Comparison of ENCODE assay signal across 17 cellular contexts in genomic region chr17:57735230-57735629, GRCh38. TPM values are rescaled to one million over a fixed set of nuclear protein-coding genes. Genes with fewer than 3 reads are reported as not detected.
DNase-seq lines count a peak whose midpoint lies in the region; ATAC-seq and TF ChIP-seq lines count a peak whose summit lies in the region.
"Had no signal": no experiment of that assay in that cellular context is flagged by ENCODE, and none has a peak within 500 bp of the region (broad histone marks: within the 10 kb centered on the region; RNA-seq: fewer than 3 reads in every experiment).

No MANE protein-coding gene starts in this region.

- H3K27ac Mint-ChIP-seq in stimulated activated memory B cell treated with anti-CD40 and anti-IgM and Interleukin-4, amounts not matched to agents 10 μg/mL and 1 μg/mL and 100 μg/mL, for 72 hours, result peak overlapping the region; percentile 49

- DNase-seq in OCI-LY7 (ENCODE audit: low spot score) (peak; percentile 69), ovary (no peak)
- DNase-seq in stimulated activated CD4-positive, alpha-beta T cell treated with anti-CD3 and anti-CD28 coated beads, Interleukin-4, amount 100 ng/mL, for 1 hour, result no peak
- DNase-seq: GDM1, GOT3, HCEC 1CT, NCI-H1092 treated with DMSO at 0.1 percent for 48 hours, NCI-H510A, T-helper 1 cell had no signal

- H3K4me1 Mint-ChIP-seq in stimulated activated memory B cell treated with anti-CD40 and anti-IgM and Interleukin-4, amounts not matched to agents 10 μg/mL and 1 μg/mL and 100 μg/mL, for 72 hours, result peaks cover 24% of the 10 kb centered on the region

- H3K4me3 Mint-ChIP-seq in stimulated activated memory B cell treated with anti-CD40 and anti-IgM and Interleukin-4, amounts not matched to agents 10 μg/mL and 1 μg/mL and 100 μg/mL, for 72 hours, result no peak overlapping the region

- H3K4me1 ChIP-seq in BLaER1 treated with 17β-estradiol and CSF1 and Interleukin-3, amounts not matched to agents 10 nM and 100 nM, result peaks cover 0 to 67% (median 47%) of the 10 kb centered on the region in 10 experiments; a peak in 15 of 20 replicates
- H3K4me1 ChIP-seq in OCI-LY7 (ENCODE audit: insufficient read depth, low read length, poor library complexity, severe bottlenecking) (peaks cover 21% of the 10 kb centered on the region), ovary (ENCODE audit: insufficient read depth) (peaks cover 2% of the 10 kb centered on the region)

- no peak overlapping the region for H3K4me3 ChIP-seq in BLaER1 treated with 17β-estradiol and CSF1 and Interleukin-3, amounts not matched to agents 10 nM and 100 nM
- H3K4me3 ChIP-seq in OCI-LY7 (ENCODE audit: low read depth, low read length, poor library complexity, severe bottlenecking) (peak overlapping the region; percentile 10), ovary (no peak overlapping the region)
- H3K4me3 ChIP-seq: SJCRH30 had no signal

- no peaks in the 10 kb centered on the region for H3K79me2 ChIP-seq in OCI-LY7 (ENCODE audit: insufficient read depth, low read depth, low read length)

- TF ChIP-seq CTCF in OCI-LY7 (conservative IDR thresholded peaks at IDR 0.05; ENCODE audit: low read length) (no peak), ovary (IDR thresholded peaks at IDR 0.05) (no peak)

- H3K9me2 ChIP-seq in OCI-LY7 (ENCODE audit: insufficient read depth, low read length), result no peaks in the 10 kb centered on the region

- H3K9me3 ChIP-seq in BLaER1 treated with 17β-estradiol and CSF1 and Interleukin-3, amounts not matched to agents 10 nM and 100 nM (replicated peaks in 1 of 11), result peaks cover 0 to 13% (median 8%) of the 10 kb centered on the region in 11 experiments; a peak in 16 of 22 replicates
- H3K9me3 ChIP-seq in OCI-LY7 (ENCODE audit: low read length) (no peaks in the 10 kb centered on the region), ovary (no peaks in the 10 kb centered on the region)
- H3K9me3 ChIP-seq: SJCRH30 had no signal

- H3K4me2 ChIP-seq in BLaER1 treated with 17β-estradiol and CSF1 and Interleukin-3, amounts not matched to agents 10 nM and 100 nM, result peak overlapping the region in 6 of 11 experiments; percentile 19 to 53 (median 36); a peak in 11 of 22 replicates
- H3K4me2 ChIP-seq in OCI-LY7 (ENCODE audit: low read length), result peak overlapping the region; percentile 49

- H2AFZ ChIP-seq in OCI-LY7 (ENCODE audit: low read length), result peak overlapping the region; percentile 70; the same call in 1 of the 2 replicates

- CTCF ChIA-PET in OCI-LY7 (lab: Charles Lee; ENCODE audit: unreplicated experiment), result interaction anchor here (0.6 kb wide), 1 partner anchor 382 kb away, joined by 4 read pairs; no protein-coding TSS in a partner anchor

- POLR2A ChIA-PET in OCI-LY7 (lab: Charles Lee), result no interaction called here

- H3K9me3 Mint-ChIP-seq in stimulated activated memory B cell treated with anti-CD40 and anti-IgM and Interleukin-4, amounts not matched to agents 10 μg/mL and 1 μg/mL and 100 μg/mL, for 72 hours, result no peaks in the 10 kb centered on the region

- H3K36me3 ChIP-seq in BLaER1 treated with 17β-estradiol and CSF1 and Interleukin-3, amounts not matched to agents 10 nM and 100 nM, result peaks cover 0 to 8% (median 0%) of the 10 kb centered on the region in 11 experiments; a peak in 2 of 22 replicates
- no peaks in the 10 kb centered on the region for H3K36me3 ChIP-seq in OCI-LY7 (ENCODE audit: insufficient read depth, low read length)
- no peaks in the 10 kb centered on the region for H3K36me3 ChIP-seq in ovary
- H3K36me3 ChIP-seq: SJCRH30 had no signal

- 68 to 80% (median 71%) methylated on average over 3 of the region's 3 CpGs for WGBS in ovary, 3 donors

- no peaks in the 10 kb centered on the region for H4K20me1 ChIP-seq in BLaER1 treated with 17β-estradiol and CSF1 and Interleukin-3, amounts not matched to agents 10 nM and 100 nM
- no peaks in the 10 kb centered on the region for H4K20me1 ChIP-seq in OCI-LY7 (ENCODE audit: insufficient read depth, low read length)

- peak overlapping the region in 1 of 11 experiments; percentile 13; a peak in 1 of 22 replicates for H3K27ac ChIP-seq in BLaER1 treated with 17β-estradiol and CSF1 and Interleukin-3, amounts not matched to agents 10 nM and 100 nM
- H3K27ac ChIP-seq in OCI-LY7 (ENCODE audit: low read depth, low read length, poor library complexity, severe bottlenecking) (peak overlapping the region; percentile 25), ovary (no peak overlapping the region)
- H3K27ac ChIP-seq: SJCRH30 had no signal

- BruUV-seq in OCI-LY7 (replicated peaks; lab: Mats Ljungman, UMichigan), result no TSS peak

- H3K9ac ChIP-seq in BLaER1 treated with 17β-estradiol and CSF1 and Interleukin-3, amounts not matched to agents 10 nM and 100 nM, result no peak overlapping the region

- no peaks in the 10 kb centered on the region for H3K36me3 Mint-ChIP-seq in stimulated activated memory B cell treated with anti-CD40 and anti-IgM and Interleukin-4, amounts not matched to agents 10 μg/mL and 1 μg/mL and 100 μg/mL, for 72 hours

- ATAC-seq in HG02798 (IDR thresholded peaks at IDR 0.05; ENCODE audit: poor library complexity, unreplicated experiment), result peak; percentile 67
- ATAC-seq in stimulated activated memory B cell treated with anti-CD40 and anti-IgM and Interleukin-4, amounts not matched to agents 10 μg/mL and 1 μg/mL and 100 μg/mL, for 72 hours, result no peak
- ATAC-seq in activated CD4-positive, CD25-positive, alpha-beta regulatory T cell treated with anti-CD3 and anti-CD28 coated beads, Interleukin-2, amount 50 U/mL, for 24 hours, result no peak

- H3K27me3 ChIP-seq in BLaER1 treated with 17β-estradiol and CSF1 and Interleukin-3, amounts not matched to agents 10 nM and 100 nM, result no peaks in the 10 kb centered on the region
- no peaks in the 10 kb centered on the region for H3K27me3 ChIP-seq in ovary
- H3K27me3 ChIP-seq: SJCRH30 had no signal

- no peaks in the 10 kb centered on the region for H3K27me3 Mint-ChIP-seq in stimulated activated memory B cell treated with anti-CD40 and anti-IgM and Interleukin-4, amounts not matched to agents 10 μg/mL and 1 μg/mL and 100 μg/mL, for 72 hours

- intact Hi-C loops in OCI-LY7 (cut with micrococcal nuclease; ENCODE audit: unreplicated experiment) (loop anchor here (5.0 kb wide), 2 partner anchors 138 to 183 kb away; no protein-coding TSS in a partner anchor), ovary (cut with DNase I) (no loop called here)

- no peak for TF ChIP-seq EP300 in ovary (IDR thresholded peaks at IDR 0.05)

- no peak for TF ChIP-seq POLR2A in ovary (IDR thresholded peaks at IDR 0.05)

RNA-seq across cellular contexts. Expression of gene CCDC182, which starts 9.9 kb away (rescaled TPM):
- total RNA-seq in OCI-LY7 (2014; rRNA removed; shearing (Covaris generic)), result not detected in 2 replicates
- not detected in 2 replicates for total RNA-seq in OCI-LY7 (2022)
- not detected for total RNA-seq in ovary
- not detected for polyA plus RNA-seq in ovary
- total RNA-seq: A172, LHCN-M2, SJCRH30 had no signal
- polyA plus RNA-seq: AG04450 had no signal
